In the genomic region with DNA sequence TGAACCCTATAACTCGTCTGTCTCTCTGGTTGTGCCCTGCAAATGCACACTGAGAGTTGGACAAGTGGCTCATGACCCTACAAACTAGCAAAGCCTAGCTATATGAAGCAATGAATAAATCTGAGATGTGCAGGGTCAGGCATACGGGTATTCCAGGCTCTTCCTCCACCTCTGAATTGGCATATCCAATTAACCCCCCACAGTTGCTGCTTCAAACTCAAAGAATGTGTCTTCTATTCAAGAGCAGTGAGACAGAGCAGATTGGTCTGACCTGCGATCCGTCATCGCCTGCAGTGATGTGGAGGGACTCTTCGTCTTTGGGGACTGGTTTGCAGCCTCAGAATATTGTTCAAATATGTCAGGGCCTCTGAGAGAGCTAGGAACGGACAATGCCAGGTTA, we compare ENCODE assay signal across 17 cellular contexts. TPM values are rescaled to one million over a fixed set of nuclear protein-coding genes. Genes with fewer than 3 reads are reported as not detected.
"Had no signal": no experiment of that assay in that cellular context is flagged by ENCODE, and none has a peak within 500 bp of the region (broad histone marks: within the 10 kb centered on the region; RNA-seq: fewer than 3 reads in every experiment).

No MANE protein-coding gene starts in this region.

- H3K79me2 ChIP-seq: hepatocyte had no signal

- DNase-seq: activated CD4-positive, alpha-beta T cell treated with anti-CD3 and anti-CD28 coated beads, Interleukin-2, amount 50 U/mL, for 48 hours; activated naive CD4-positive, alpha-beta T cell treated with anti-CD3 and anti-CD28 coated beads, Interleukin-2, amount 10 ng/mL, durations not matched to agents 7 days and 5 days; activated T-cell treated with anti-CD3 and anti-CD28 coated beads, Interleukin-2, amount 50 U/mL, for 24 hours; left colon; mucosa of descending colon; naive thymus-derived CD8-positive, alpha-beta T cell; psoas muscle; stimulated activated naive CD8-positive, alpha-beta T cell treated with anti-CD3 and anti-CD28 coated beads, Interleukin-15, Interleukin-2, amounts not matched to agents 100 U/mL and 50 U/mL, for 24 hours; transverse colon had no signal

- H3K36me3 ChIP-seq: ascending aorta, transverse colon, vagina had no signal

- H3K27ac ChIP-seq: ascending aorta, hepatocyte, psoas muscle, transverse colon, vagina had no signal

- H3K4me1 ChIP-seq: ascending aorta, psoas muscle, transverse colon, vagina had no signal

- H3K4me2 ChIP-seq: hepatocyte, smooth muscle cell had no signal

- H3K27me3 ChIP-seq: ascending aorta, transverse colon, vagina had no signal

- H3K4me3 ChIP-seq: ascending aorta, hepatocyte, mucosa of descending colon, psoas muscle, smooth muscle cell, transverse colon, vagina had no signal

- H3K9me3 ChIP-seq: ascending aorta, mucosa of descending colon, psoas muscle, transverse colon, vagina had no signal

- H2AFZ ChIP-seq: hepatocyte had no signal

RNA-seq across cellular contexts. Expression of a gene that starts 59.8 kb away (rescaled TPM):
- total RNA-seq: ascending aorta; bronchial epithelial cell; esophagus mucosa; glomerular endothelial cell; lung microvascular endothelial cell; naive thymus-derived CD8-positive, alpha-beta T cell; psoas muscle had no signal
- polyA plus RNA-seq: hepatocyte; naive thymus-derived CD8-positive, alpha-beta T cell had no signal
